Comparison of ENCODE assay signal across 8 cellular contexts in genomic region chr20:34709836-34710567, GRCh38. TPM values are rescaled to one million over a fixed set of nuclear protein-coding genes. Genes with fewer than 3 reads are reported as not detected.
A peak's percentile ranks its signal among the peaks of the same experiment; 100 is the strongest.
DNase-seq lines count a peak whose midpoint lies in the region; ATAC-seq and TF ChIP-seq lines count a peak whose summit lies in the region.

No MANE protein-coding gene starts in this region.

- POLR2A ChIA-PET in activated CD4-positive, alpha-beta T cell treated with anti-CD3 and anti-CD28 coated beads, Interleukin-2, amount 10 ng/mL, durations not matched to agents 7 days and 5 days (lab: Charles Lee) = no interaction called here

- no peaks in the 10 kb centered on the region for H3K9me3 Mint-ChIP-seq in activated CD4-positive, alpha-beta T cell treated with anti-CD3 and anti-CD28 coated beads, Interleukin-2, amount 10 ng/mL, durations not matched to agents 7 days and 5 days
- no peaks in the 10 kb centered on the region for H3K9me3 Mint-ChIP-seq in natural killer cell

- no peaks in the 10 kb centered on the region for H3K36me3 ChIP-seq in transverse colon

- H3K36me3 Mint-ChIP-seq in activated CD4-positive, alpha-beta T cell treated with anti-CD3 and anti-CD28 coated beads, Interleukin-2, amount 10 ng/mL, durations not matched to agents 7 days and 5 days (ENCODE audit: low read depth) = peaks cover 9% of the 10 kb centered on the region
- no peaks in the 10 kb centered on the region for H3K36me3 Mint-ChIP-seq in natural killer cell

- peak overlapping the region; percentile 49 to 85 (median 66) for H3K4me3 ChIP-seq in transverse colon

- H3K4me1 ChIP-seq in transverse colon = peaks cover 21 to 45% (median 34%) of the 10 kb centered on the region in 4 donors

- CTCF ChIA-PET in activated CD4-positive, alpha-beta T cell treated with anti-CD3 and anti-CD28 coated beads, Interleukin-2, amount 10 ng/mL, durations not matched to agents 7 days and 5 days (lab: Charles Lee) = interaction anchor here (1.0 to 2.4 kb wide), 4 partner anchors 10 to 397 kb away, joined by 3 to 8 read pairs (median 4); no protein-coding TSS in a partner anchor

- ATAC-seq in HG02571 (IDR thresholded peaks at IDR 0.05; ENCODE audit: unreplicated experiment) = peak; percentile 33
- ATAC-seq in natural killer cell = peak; percentile 38 to 53 (median 53)

- no peak for TF ChIP-seq POLR2A in transverse colon (IDR thresholded peaks at IDR 0.05)

- in situ Hi-C loops in transverse colon (cut with MboI; ENCODE audit: low pct_ligation_motif_present in 1 of 4, low pct_unique_long_range_greater_than_20kb in 1 of 4, low sequenced_read_pairs in 3 of 4) = loop anchor here in 3 of 4 donors (25.0 kb wide), 2 partner anchors 148 to 398 kb away; partner anchors contain the start of genes MAP1LC3A (in 2 of the 3) and AHCY (in 1 of the 3)

- TF ChIP-seq CTCF in natural killer cell (IDR thresholded peaks at IDR 0.05) = peak; percentile 34
- no peak for TF ChIP-seq CTCF in transverse colon (IDR thresholded peaks at IDR 0.05)

- no peaks in the 10 kb centered on the region for H3K9me3 ChIP-seq in transverse colon

- peak overlapping the region; percentile 76 for H3K4me3 Mint-ChIP-seq in activated CD4-positive, alpha-beta T cell treated with anti-CD3 and anti-CD28 coated beads, Interleukin-2, amount 10 ng/mL, durations not matched to agents 7 days and 5 days
- H3K4me3 Mint-ChIP-seq in natural killer cell = peak overlapping the region; percentile 89

- no peak for TF ChIP-seq EP300 in transverse colon (IDR thresholded peaks at IDR 0.05; ENCODE audit: low read depth)

- WGBS in transverse colon (ENCODE audit: low coverage in 1 of 2), 2 donors = 9 to 11% methylated on average over 4 to 43 of the region's 61 CpGs

- peaks cover 10% of the 10 kb centered on the region for H3K27me3 Mint-ChIP-seq in activated CD4-positive, alpha-beta T cell treated with anti-CD3 and anti-CD28 coated beads, Interleukin-2, amount 10 ng/mL, durations not matched to agents 7 days and 5 days
- H3K27me3 Mint-ChIP-seq in natural killer cell (ENCODE audit: low read depth in 2 of 2) = no peaks in the 10 kb centered on the region

- H3K27ac Mint-ChIP-seq in activated CD4-positive, alpha-beta T cell treated with anti-CD3 and anti-CD28 coated beads, Interleukin-2, amount 10 ng/mL, durations not matched to agents 7 days and 5 days = peak overlapping the region; percentile 87
- peak overlapping the region; percentile 72 to 80 for H3K27ac Mint-ChIP-seq in natural killer cell

- H3K27me3 ChIP-seq in transverse colon = no peaks in the 10 kb centered on the region

- H3K4me1 Mint-ChIP-seq in activated CD4-positive, alpha-beta T cell treated with anti-CD3 and anti-CD28 coated beads, Interleukin-2, amount 10 ng/mL, durations not matched to agents 7 days and 5 days = peaks cover 30% of the 10 kb centered on the region
- H3K4me1 Mint-ChIP-seq in natural killer cell = peaks cover 9 to 18% of the 10 kb centered on the region in 2 donors

- DNase-seq in 8988T (peak; percentile 92), GF-D8 (lab: John Stamatoyannopoulos, UW) (peak; percentile 60), NCI-H1092 treated with DMSO at 0.1 percent for 48 hours (lab: John Stamatoyannopoulos, UW) (peak; percentile 80), fibroblast of gingiva (ENCODE audit: low read depth) (peak; percentile 70), natural killer cell (no peak), transverse colon (peak; percentile 72)
- no peak for DNase-seq in activated CD4-positive, alpha-beta T cell treated with anti-CD3 and anti-CD28 coated beads, Interleukin-2, amount 10 ng/mL, durations not matched to agents 7 days and 5 days

- H3K27ac ChIP-seq in transverse colon = peak overlapping the region; percentile 86 to 100 (median 92)

- intact Hi-C loops in natural killer cell (cut with micrococcal nuclease) = loop anchor here (2.0 to 10.0 kb wide), 3 partner anchors 33 to 175 kb away; partner anchors contain the start of gene PIGU
- intact Hi-C loops in transverse colon (cut with DNase I; ENCODE audit: low total_unique reads) = no loop called here

RNA-seq across cellular contexts. Expression of gene TP53INP2, which starts 5.9 kb away (rescaled TPM):
- total RNA-seq in activated CD4-positive, alpha-beta T cell treated with anti-CD3 and anti-CD28 coated beads, Interleukin-2, amount 10 ng/mL, durations not matched to agents 7 days and 5 days = 1 to 10 TPM; 1.3 to 2.6 TPM
- total RNA-seq in natural killer cell = 10 to 100 TPM; 30.7 to 56.3 (median 35.9) TPM
- total RNA-seq in transverse colon = 10 to 100 TPM; 12.9 to 80.8 (median 57.9) TPM

RNA-seq across cellular contexts. Expression of gene PIGU, which starts 33.1 kb away (rescaled TPM):
- 10 to 100 TPM; 18.7 to 21.6 TPM for total RNA-seq in activated CD4-positive, alpha-beta T cell treated with anti-CD3 and anti-CD28 coated beads, Interleukin-2, amount 10 ng/mL, durations not matched to agents 7 days and 5 days
- total RNA-seq in natural killer cell (10 to 100 TPM in 1 of 3 donors, 1 to 10 TPM in 2; 7.0 to 11.1 (median 8.2) TPM), transverse colon (10 to 100 TPM in 3 of 4 donors, 1 to 10 TPM in 1; 4.1 to 28.7 (median 16.8) TPM)

Comparison
In these comparisons a context has a peak if more than half of its experiments do, and no peak if none do; other contexts are left out.
1. DNase-seq: peak in 8988T (single experiment), GF-D8 (single experiment), NCI-H1092 treated with DMSO at 0.1 percent for 48 hours (single experiment), fibroblast of gingiva (single experiment) and transverse colon (single experiment); none in activated CD4-positive, alpha-beta T cell treated with anti-CD3 and anti-CD28 coated beads, Interleukin-2, amount 10 ng/mL, durations not matched to agents 7 days and 5 days (single experiment) and natural killer cell (single experiment).